14 cellular contexts compared by ENCODE assay signal in genomic region chr2:134256961-134257360, GRCh38.
"Had no signal": no experiment of that assay in that cellular context is flagged by ENCODE, and none has a peak within 500 bp of the region (broad histone marks: within the 10 kb centered on the region; RNA-seq: fewer than 3 reads in every experiment).

No MANE protein-coding gene starts in this region.

- H3K27me3 ChIP-seq: ascending aorta, foreskin keratinocyte had no signal

- H3K9me3 Mint-ChIP-seq: nephron, type B pancreatic cell had no signal

- H3K9me3 ChIP-seq: ascending aorta, mucosa of descending colon, psoas muscle had no signal

- H3K27me3 Mint-ChIP-seq: type B pancreatic cell had no signal

- H3K4me1 ChIP-seq: foreskin keratinocyte had no signal

- H3K4me3 ChIP-seq: ascending aorta, lung, mucosa of descending colon, psoas muscle had no signal

- H3K27ac Mint-ChIP-seq: activated CD4-positive, alpha-beta T cell treated with anti-CD3 and anti-CD28 coated beads, Interleukin-2, amount 10 ng/mL, durations not matched to agents 24 days and 14 days; immature natural killer cell; type B pancreatic cell had no signal

- DNase-seq: activated CD4-positive, alpha-beta T cell treated with anti-CD3 and anti-CD28 coated beads, Interleukin-2, amount 10 ng/mL, durations not matched to agents 24 days and 14 days; activated CD8-positive, alpha-beta memory T cell treated with anti-CD3 and anti-CD28 coated beads for 24 hours; foreskin keratinocyte; immature natural killer cell; left cardiac atrium; mucosa of descending colon; psoas muscle; stimulated activated CD4-positive, alpha-beta T cell treated with anti-CD3 and anti-CD28 coated beads, Interleukin-2, amount 100 ng/mL, for 24 hours; stimulated activated naive CD4-positive, alpha-beta T cell treated with Interleukin-2 at 50 U/mL for 16 hours had no signal

- H3K4me3 Mint-ChIP-seq: activated CD4-positive, alpha-beta T cell treated with anti-CD3 and anti-CD28 coated beads, Interleukin-2, amount 10 ng/mL, durations not matched to agents 24 days and 14 days; nephron; type B pancreatic cell had no signal

- ATAC-seq: foreskin keratinocyte, left cardiac atrium, mucosa of descending colon, psoas muscle, sciatic nerve had no signal

- H3K27ac ChIP-seq: ascending aorta, foreskin keratinocyte, psoas muscle had no signal
